12 cellular contexts compared by ENCODE assay signal in the genomic region with DNA sequence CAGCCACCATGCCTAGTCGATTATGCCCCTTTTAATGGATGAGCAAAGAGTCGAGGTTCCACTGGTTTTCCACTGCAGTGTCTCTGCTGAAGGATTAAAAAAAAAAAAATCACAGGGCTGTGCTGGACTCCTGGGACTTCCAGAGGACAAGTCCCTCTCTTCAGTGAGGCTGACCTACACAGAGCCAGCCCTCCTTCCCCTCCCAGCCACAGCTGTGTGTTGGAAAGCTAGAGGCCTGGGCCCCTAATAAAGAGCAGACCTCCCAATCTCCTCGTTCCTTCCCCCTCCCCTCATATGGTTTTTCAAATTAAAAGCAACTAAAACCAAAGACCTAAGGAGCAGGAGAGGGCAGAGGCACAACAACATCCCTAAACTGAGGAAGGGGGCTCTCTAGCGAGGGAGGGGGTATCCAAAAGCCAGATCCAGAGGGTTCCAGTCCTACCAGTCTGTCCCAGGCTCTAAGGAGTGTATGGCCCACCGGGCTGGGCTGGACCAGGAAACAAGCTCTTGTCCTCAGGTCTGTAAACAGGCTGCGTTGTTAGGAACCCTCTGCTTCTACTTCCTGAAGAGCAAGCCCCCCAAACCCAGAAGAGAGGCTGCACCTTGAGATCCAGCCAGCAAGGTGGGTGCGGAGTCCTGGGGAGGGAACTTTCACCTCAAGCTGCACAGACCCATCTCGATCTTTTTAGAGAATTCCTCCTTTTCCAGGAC. TPM values are rescaled to one million over a fixed set of nuclear protein-coding genes. Genes with fewer than 3 reads are reported as not detected.
DNase-seq lines count a peak whose midpoint lies in the region; ATAC-seq, FAIRE-seq and TF ChIP-seq lines count a peak whose summit lies in the region.
"Had no signal": no experiment of that assay in that cellular context is flagged by ENCODE, and none has a peak within 500 bp of the region (broad histone marks: within the 10 kb centered on the region; RNA-seq: fewer than 3 reads in every experiment).

No MANE protein-coding gene starts in this region.

- no peak for ATAC-seq in HG02678 (IDR thresholded peaks at IDR 0.05; ENCODE audit: unreplicated experiment)
- no peak for ATAC-seq in omental fat pad (ENCODE audit: low FRiP score)

- peaks cover 0 to 4% of the 10 kb centered on the region in 2 donors for H3K36me3 Mint-ChIP-seq in CD14-positive monocyte
- H3K36me3 Mint-ChIP-seq in IgD-negative memory B cell = no peaks in the 10 kb centered on the region
- no peaks in the 10 kb centered on the region for H3K36me3 Mint-ChIP-seq in osteocyte (ENCODE audit: unreplicated experiment)

- peaks cover 87 to 93% (median 90%) of the 10 kb centered on the region in 3 donors for H3K27me3 Mint-ChIP-seq in CD14-positive monocyte (ENCODE audit: low read depth in 3 of 3)
- peaks cover 56% of the 10 kb centered on the region for H3K27me3 Mint-ChIP-seq in IgD-negative memory B cell
- H3K27me3 Mint-ChIP-seq in osteocyte (ENCODE audit: unreplicated experiment) = no peaks in the 10 kb centered on the region

- no peak for DNase-seq in CD14-positive monocyte (ENCODE audit: low spot score)
- no peak for DNase-seq in fibroblast of villous mesenchyme (ENCODE audit: low read depth)
- DNase-seq in osteocyte (ENCODE audit: extremely low spot score, unreplicated experiment) = peak; percentile 65
- DNase-seq in SHP77 treated with DMSO at 0.1 percent for 48 hours (lab: John Stamatoyannopoulos, UW) = no peak
- DNase-seq in frontal cortex (ENCODE audit: low spot score in 2 of 2) = no peak
- DNase-seq in omental fat pad (ENCODE audit: low spot score) = no peak
- DNase-seq: CD4-positive, alpha-beta T cell; NCI-H69; nucleus accumbens; stimulated activated CD4-positive, alpha-beta T cell treated with anti-CD3 and anti-CD28 coated beads, Interleukin-2, amount 100 ng/mL, for 48 hours had no signal

- peaks cover 40% of the 10 kb centered on the region for H3K4me1 Mint-ChIP-seq in CD14-positive monocyte
- peaks cover 12 to 21% (median 19%) of the 10 kb centered on the region in 3 donors for H3K4me1 Mint-ChIP-seq in IgD-negative memory B cell
- peaks cover 31% of the 10 kb centered on the region for H3K4me1 Mint-ChIP-seq in osteocyte (ENCODE audit: unreplicated experiment)

- intact Hi-C loops in CD14-positive monocyte (cut with micrococcal nuclease) = no loop called here

- no peak for TF ChIP-seq CTCF in CD14-positive monocyte (IDR thresholded peaks at IDR 0.05)
- TF ChIP-seq CTCF in fibroblast of villous mesenchyme (IDR thresholded peaks at IDR 0.05; ENCODE audit: insufficient read depth, low read depth, low read length) = no peak
- TF ChIP-seq CTCF in osteocyte (IDR thresholded peaks at IDR 0.05) = no peak
- no peak for TF ChIP-seq CTCF in omental fat pad (IDR thresholded peaks at IDR 0.05)

- H3K27ac Mint-ChIP-seq in CD14-positive monocyte (no peak overlapping the region), IgD-negative memory B cell (peak overlapping the region in 1 of 3 donors; percentile 46), osteocyte (ENCODE audit: unreplicated experiment) (peak overlapping the region; percentile 87)
- H3K27ac Mint-ChIP-seq: CD4-positive, alpha-beta T cell had no signal

- no peak for FAIRE-seq in frontal cortex (lab: Jason Lieb, UNC)

- H3K4me3 ChIP-seq in fibroblast of villous mesenchyme (ENCODE audit: low read depth, low read length) = peak overlapping the region; percentile 13

- H3K4me3 Mint-ChIP-seq in CD14-positive monocyte (peak overlapping the region; percentile 77 to 93), IgD-negative memory B cell (peak overlapping the region in 3 of 4 donors; percentile 0 to 89 (median 72)), osteocyte (ENCODE audit: unreplicated experiment) (no peak overlapping the region)

- H3K9me3 Mint-ChIP-seq in CD14-positive monocyte (peaks cover 0 to 32% (median 9%) of the 10 kb centered on the region in 7 donors), IgD-negative memory B cell (no peaks in the 10 kb centered on the region), osteocyte (ENCODE audit: unreplicated experiment) (no peaks in the 10 kb centered on the region)
- H3K9me3 Mint-ChIP-seq: CD4-positive, alpha-beta T cell had no signal

RNA-seq across cellular contexts. Expression of gene PDGFRA, which starts 4.0 kb away (rescaled TPM):
- polyA plus RNA-seq in CD14-positive monocyte (not detected), IgD-negative memory B cell (not detected)
- total RNA-seq in fibroblast of villous mesenchyme (208 and 295 TPM in 2 replicates), osteocyte (214 and 232 TPM in 2 replicates), frontal cortex (64.0 TPM), omental fat pad (100 to 1,000 TPM; 135 to 272 (median 163) TPM)
- total RNA-seq: CD4-positive, alpha-beta T cell had no signal
